ENCODE assay signal across 8 cellular contexts in the genomic region with DNA sequence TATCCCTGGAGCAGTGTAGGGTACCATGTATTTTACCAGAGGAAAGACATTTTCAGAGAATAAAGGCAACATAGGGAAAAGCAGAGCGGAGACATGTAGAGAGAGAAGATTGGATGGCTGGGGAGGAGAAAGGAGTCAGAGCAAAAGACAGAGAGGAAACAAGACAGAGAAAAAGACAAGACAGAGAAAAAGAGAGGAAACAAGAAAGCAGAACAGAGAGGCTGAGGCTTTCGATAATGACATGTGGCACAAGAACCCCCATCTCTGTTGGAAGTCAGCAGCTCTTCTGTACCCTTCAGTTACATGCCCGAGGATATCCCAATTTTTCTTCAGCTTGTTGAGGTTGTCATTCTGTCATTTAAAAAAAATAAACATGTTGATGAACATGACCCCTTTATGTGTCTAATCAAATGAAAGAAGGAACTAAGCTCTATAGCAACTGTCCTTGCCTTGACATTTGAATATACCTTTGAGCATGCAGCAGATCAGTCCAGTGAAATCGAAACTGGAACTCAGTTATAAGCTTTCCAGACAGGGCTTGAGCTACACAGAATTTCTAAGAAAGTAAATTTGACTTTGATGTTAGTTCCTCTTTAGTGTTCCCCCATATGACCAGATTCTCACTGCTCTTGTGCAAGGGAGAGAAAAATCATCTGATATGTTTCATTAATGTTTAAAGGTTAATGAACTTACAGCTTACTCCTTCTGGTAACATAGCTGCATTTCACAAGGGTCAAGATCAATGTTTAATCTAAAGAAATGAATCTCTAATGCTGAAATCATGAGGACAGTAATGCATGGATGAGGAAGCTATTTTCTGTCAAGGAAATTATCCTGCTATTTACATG.
DNase-seq lines count a peak whose midpoint lies in the region; ATAC-seq and TF ChIP-seq lines count a peak whose summit lies in the region.

No MANE protein-coding gene starts in this region.

- H3K9me3 ChIP-seq in DOHH2 (ENCODE audit: control insufficient read depth, insufficient read depth, low read length) = no peaks in the 10 kb centered on the region

- DNase-seq in activated CD8-positive, alpha-beta T cell treated with anti-CD3 and anti-CD28 coated beads for 36 hours = peak; percentile 39
- no peak for DNase-seq in NK-92 treated with Interleukin-12 subunit alpha and Interleukin-12 subunit beta, amount 100 ng/mL, for 24 hours (lab: John Stamatoyannopoulos, UW)
- DNase-seq in NCI-H2081 (lab: John Stamatoyannopoulos, UW) (no peak), NCI-H187 treated with DMSO at 0.1 percent for 48 hours (lab: John Stamatoyannopoulos, UW) (no peak), NCI-H2107 (lab: John Stamatoyannopoulos, UW) (no peak)

- intact Hi-C loops in activated CD8-positive, alpha-beta T cell treated with anti-CD3 and anti-CD28 coated beads for 36 hours (cut with micrococcal nuclease) = loop anchor here (2.0 to 5.0 kb wide), 3 partner anchors 14 to 90 kb away; partner anchors contain the start of gene SP4

- H3K4me1 ChIP-seq in DOHH2 (ENCODE audit: control insufficient read depth, low read length) = peaks cover 30% of the 10 kb centered on the region

- peak overlapping the region; percentile 94 for H3K27ac Mint-ChIP-seq in activated CD8-positive, alpha-beta T cell treated with anti-CD3 and anti-CD28 coated beads for 36 hours

- peaks cover 7% of the 10 kb centered on the region for H3K9me3 Mint-ChIP-seq in activated CD8-positive, alpha-beta T cell treated with anti-CD3 and anti-CD28 coated beads for 36 hours

- no peaks in the 10 kb centered on the region for H3K9me2 ChIP-seq in DOHH2 (replicated peaks; ENCODE audit: control insufficient read depth, low read length)

- no peak overlapping the region for H3K4me3 ChIP-seq in DOHH2 (ENCODE audit: low read length)

- ATAC-seq in GM19463 (IDR thresholded peaks at IDR 0.05; ENCODE audit: unreplicated experiment) (peak; percentile 68), HG03442 (IDR thresholded peaks at IDR 0.05; ENCODE audit: unreplicated experiment) (peak; percentile 77)
- ATAC-seq in activated CD8-positive, alpha-beta T cell treated with anti-CD3 and anti-CD28 coated beads for 36 hours = peak; percentile 80

- no peaks in the 10 kb centered on the region for H3K79me2 ChIP-seq in DOHH2 (ENCODE audit: control insufficient read depth, low read length)

- peaks cover 55% of the 10 kb centered on the region for H3K4me1 Mint-ChIP-seq in activated CD8-positive, alpha-beta T cell treated with anti-CD3 and anti-CD28 coated beads for 36 hours (ENCODE audit: low read depth)

- CTCF ChIA-PET in activated CD8-positive, alpha-beta T cell treated with anti-CD3 and anti-CD28 coated beads for 36 hours (lab: Charles Lee) = interaction anchor here (0.8 to 2.5 kb wide), 4 partner anchors 11 to 74 kb away, joined by 3 to 13 read pairs (median 4); no protein-coding TSS in a partner anchor

- no peaks in the 10 kb centered on the region for H3K36me3 Mint-ChIP-seq in activated CD8-positive, alpha-beta T cell treated with anti-CD3 and anti-CD28 coated beads for 36 hours (ENCODE audit: low read depth)

- H3K36me3 ChIP-seq in DOHH2 (ENCODE audit: control insufficient read depth, low read length) = no peaks in the 10 kb centered on the region

- H3K4me3 Mint-ChIP-seq in activated CD8-positive, alpha-beta T cell treated with anti-CD3 and anti-CD28 coated beads for 36 hours = peak overlapping the region; percentile 62

- peak overlapping the region; percentile 30 for H3K4me2 ChIP-seq in DOHH2 (ENCODE audit: low read length)

- H3K27me3 Mint-ChIP-seq in activated CD8-positive, alpha-beta T cell treated with anti-CD3 and anti-CD28 coated beads for 36 hours = no peaks in the 10 kb centered on the region

- H3K27me3 ChIP-seq in DOHH2 (ENCODE audit: control insufficient read depth, low read length) = peaks cover 18% of the 10 kb centered on the region

- H3F3A ChIP-seq in DOHH2 (ENCODE audit: control insufficient read depth, insufficient read depth) = peaks cover 21% of the 10 kb centered on the region

- peaks cover 8% of the 10 kb centered on the region for H4K20me1 ChIP-seq in DOHH2 (ENCODE audit: control insufficient read depth, insufficient read depth, low read depth, low read length)

- POLR2A ChIA-PET in activated CD8-positive, alpha-beta T cell treated with anti-CD3 and anti-CD28 coated beads for 36 hours (lab: Charles Lee) = interaction anchor here (1.3 to 2.3 kb wide), 2 partner anchors 14 to 75 kb away, joined by 5 to 14 read pairs; partner anchors contain the start of gene SP4

- no peak overlapping the region for H3K27ac ChIP-seq in DOHH2 (ENCODE audit: low read depth, low read length)

- TF ChIP-seq CTCF in DOHH2 (IDR thresholded peaks at IDR 0.05; ENCODE audit: low read depth, low read length, poor library complexity, severe bottlenecking) = no peak
- TF ChIP-seq CTCF in activated CD8-positive, alpha-beta T cell treated with anti-CD3 and anti-CD28 coated beads for 36 hours (IDR thresholded peaks at IDR 0.05) = no peak
